In the genomic region with DNA sequence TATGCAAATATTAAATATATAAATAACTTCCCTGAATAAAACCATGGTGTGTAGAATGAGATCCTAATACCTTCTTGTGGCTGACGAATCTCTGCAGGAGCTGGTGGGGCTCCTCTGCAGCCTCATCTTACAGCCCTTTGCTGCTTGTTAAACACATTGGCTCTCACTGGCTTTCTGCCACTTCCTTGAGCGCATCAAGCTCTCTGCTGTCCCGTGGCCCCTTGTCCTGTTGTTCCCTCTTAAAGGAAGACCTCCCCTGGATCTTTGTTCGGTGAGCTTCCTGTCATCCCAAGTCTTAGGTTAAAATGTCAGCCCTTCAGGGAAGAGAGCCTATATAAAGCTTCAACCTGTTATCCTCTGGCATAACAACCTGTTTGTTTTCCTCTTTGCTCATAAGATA, we compare ENCODE assay signal across 22 cellular contexts.
"Had no signal": no experiment of that assay in that cellular context is flagged by ENCODE, and none has a peak within 500 bp of the region (broad histone marks: within the 10 kb centered on the region; RNA-seq: fewer than 3 reads in every experiment).

No MANE protein-coding gene starts in this region.

- H3K9me3 ChIP-seq: body of pancreas, esophagus muscularis mucosa, gastroesophageal sphincter, right atrium auricular region, tibial nerve, uterus had no signal

- H3K36me3 Mint-ChIP-seq: activated naive CD4-positive, alpha-beta T cell treated with anti-CD3 and anti-CD28 coated beads, Interleukin-2, amount 50 U/mL, for 72 hours had no signal

- H3K9me3 Mint-ChIP-seq: activated CD4-positive, alpha-beta T cell treated with anti-CD3 and anti-CD28 coated beads, Interleukin-2, amount 10 ng/mL, durations not matched to agents 7 days and 5 days had no signal

- H3K27ac Mint-ChIP-seq: activated CD4-positive, alpha-beta T cell treated with anti-CD3 and anti-CD28 coated beads, Interleukin-2, amount 10 ng/mL, durations not matched to agents 7 days and 5 days; activated naive CD4-positive, alpha-beta T cell treated with anti-CD3 and anti-CD28 coated beads, Interleukin-2, amount 50 U/mL, for 72 hours; progenitor cell of endocrine pancreas; stimulated activated naive CD8-positive, alpha-beta T cell treated with anti-CD3 and anti-CD28 coated beads, Interleukin-15, Interleukin-2, amounts not matched to agents 100 ng/mL and 50 ng/mL, for 24 hours had no signal

- H3K4me3 Mint-ChIP-seq: activated CD4-positive, alpha-beta T cell treated with anti-CD3 and anti-CD28 coated beads, Interleukin-2, amount 10 ng/mL, durations not matched to agents 7 days and 5 days; stimulated activated naive CD8-positive, alpha-beta T cell treated with anti-CD3 and anti-CD28 coated beads, Interleukin-15, Interleukin-2, amounts not matched to agents 100 ng/mL and 50 ng/mL, for 24 hours had no signal

- H3K36me3 ChIP-seq: esophagus muscularis mucosa, gastroesophageal sphincter, right atrium auricular region, tibial nerve, uterus had no signal

- H3K4me1 ChIP-seq: body of pancreas, esophagus muscularis mucosa, gastroesophageal sphincter, right atrium auricular region, tibial nerve, uterus had no signal

- H3K27ac ChIP-seq: body of pancreas, esophagus muscularis mucosa, gastroesophageal sphincter, right atrium auricular region, skin epidermis, tibial nerve, uterus had no signal

- H3K27me3 Mint-ChIP-seq: activated CD4-positive, alpha-beta T cell treated with anti-CD3 and anti-CD28 coated beads, Interleukin-2, amount 10 ng/mL, durations not matched to agents 7 days and 5 days; stimulated activated naive CD8-positive, alpha-beta T cell treated with anti-CD3 and anti-CD28 coated beads, Interleukin-15, Interleukin-2, amounts not matched to agents 100 ng/mL and 50 ng/mL, for 24 hours had no signal

- FAIRE-seq: endothelial cell of umbilical vein, islet of Langerhans had no signal

- DNase-seq: activated CD4-positive, alpha-beta T cell treated with anti-CD3 and anti-CD28 coated beads, Interleukin-2, amount 10 ng/mL, durations not matched to agents 7 days and 5 days; activated CD8-positive, alpha-beta memory T cell treated with anti-CD3 and anti-CD28 coated beads for 24 hours; activated gamma-delta T cell; body of pancreas; dermis blood vessel endothelial cell; effector memory CD4-positive, alpha-beta T cell; stimulated activated CD4-positive, alpha-beta T cell treated with anti-CD3 and anti-CD28 coated beads, Interleukin-15, amount 100 ng/mL, for 24 hours; stimulated activated CD4-positive, alpha-beta T cell treated with anti-CD3 and anti-CD28 coated beads, Interleukin-2, amount 100 ng/mL, for 48 hours; T-helper 1 cell; T-helper 9 cell; uterus had no signal

- H3K27me3 ChIP-seq: body of pancreas, esophagus muscularis mucosa, gastroesophageal sphincter, right atrium auricular region, tibial nerve, uterus had no signal

- H3K4me3 ChIP-seq: body of pancreas, esophagus muscularis mucosa, gastroesophageal sphincter, lung, right atrium auricular region, skin epidermis, tibial nerve, uterus had no signal

- H3K4me1 Mint-ChIP-seq: activated CD4-positive, alpha-beta T cell treated with anti-CD3 and anti-CD28 coated beads, Interleukin-2, amount 10 ng/mL, durations not matched to agents 7 days and 5 days had no signal
